25 cellular contexts compared by ENCODE assay signal in the genomic region with DNA sequence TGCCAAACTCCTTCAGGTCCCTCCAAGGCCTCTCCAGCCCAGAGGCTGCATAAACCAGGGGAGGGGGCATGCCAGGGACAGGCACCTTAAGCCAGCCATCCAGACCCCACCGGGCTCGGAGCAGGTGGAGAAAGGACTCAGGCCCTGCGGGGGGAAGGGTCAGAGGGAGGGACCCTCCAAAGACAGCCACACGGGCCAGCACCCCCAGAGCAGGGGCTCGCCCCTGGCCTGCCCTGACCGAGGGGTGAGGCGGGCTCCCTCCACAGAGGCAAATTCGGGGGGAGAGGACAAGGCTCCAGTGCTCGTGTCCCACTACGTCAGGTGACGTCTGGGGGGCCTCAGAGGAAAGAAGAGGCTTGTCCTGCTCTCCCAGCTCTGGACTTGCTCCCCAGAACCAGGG. TPM values are rescaled to one million over a fixed set of nuclear protein-coding genes. Genes with fewer than 3 reads are reported as not detected.
DNase-seq lines count a peak whose midpoint lies in the region; ATAC-seq and TF ChIP-seq lines count a peak whose summit lies in the region.
"Had no signal": no experiment of that assay in that cellular context is flagged by ENCODE, and none has a peak within 500 bp of the region (broad histone marks: within the 10 kb centered on the region; RNA-seq: fewer than 3 reads in every experiment).

No MANE protein-coding gene starts in this region.

- ATAC-seq in stimulated activated naive CD8-positive, alpha-beta T cell treated with anti-CD3 and anti-CD28 coated beads, Interleukin-15, amount 100 ng/mL, for 72 hours: peak; percentile 18
- no peak for ATAC-seq in stimulated activated naive CD8-positive, alpha-beta T cell treated with anti-CD3 and anti-CD28 coated beads, Interleukin-15, Interleukin-2, amounts not matched to agents 100 U/mL and 50 U/mL, for 24 hours
- ATAC-seq in IMR-90 (ENCODE audit: low read depth) (no peak), gastrocnemius medialis (no peak)
- ATAC-seq: A549, GM12878 had no signal

- TF ChIP-seq RAD21 in IMR-90 (IDR thresholded peaks at IDR 0.05; ENCODE audit: low read length): no peak

- H3K79me1 ChIP-seq in IMR-90 (ENCODE audit: low read depth in 1 of 2, low read length in 2 of 2): no peaks in the 10 kb centered on the region

- H3K4me2 ChIP-seq in IMR-90 (ENCODE audit: low read depth, low read length) (no peak overlapping the region), osteoblast (ENCODE audit: insufficient read depth, low read length) (no peak overlapping the region)
- H3K4me2 ChIP-seq: A549 had no signal

- 20% methylated on average over 1 of the region's 11 CpGs; no CpG with 5 or more reads in 1 of the 2 experiments for WGBS in IMR-90 (ENCODE audit: extremely low coverage in 2 of 2, insufficient read length in 1 of 2), 2 experiments

- no peaks in the 10 kb centered on the region; the same call in 1 of the 2 replicates for H3K9me1 ChIP-seq in IMR-90 (ENCODE audit: insufficient read depth, low read length)

- BruUV-seq in IMR-90 (replicated peaks; lab: Mats Ljungman, UMichigan): no TSS peak

- TF ChIP-seq CTCF in IMR-90 (conservative IDR thresholded peaks at IDR 0.05; ENCODE audit: low read depth, low read length) (no peak), osteoblast (IDR thresholded peaks at IDR 0.05; ENCODE audit: extremely low read depth, low read depth, low read length) (no peak), gastrocnemius medialis (IDR thresholded peaks at IDR 0.05 in 4 of 5, conservative IDR thresholded peaks at IDR 0.05 in 1 of 5) (no peak)

- no peaks in the 10 kb centered on the region for H3K9me3 Mint-ChIP-seq in stimulated activated naive CD8-positive, alpha-beta T cell treated with anti-CD3 and anti-CD28 coated beads, Interleukin-15, amount 100 ng/mL, for 72 hours
- H3K9me3 Mint-ChIP-seq: CD14-positive monocyte; CD4-positive, alpha-beta memory T cell; CD4-positive, CD25-positive, alpha-beta regulatory T cell; CD8-positive, alpha-beta memory T cell had no signal

- H3K4me1 ChIP-seq in IMR-90 (ENCODE audit: control insufficient read depth, insufficient read depth, low read length) (no peaks in the 10 kb centered on the region), osteoblast (ENCODE audit: insufficient read depth, low read length) (no peaks in the 10 kb centered on the region), gastrocnemius medialis (peaks cover 4 to 18% of the 10 kb centered on the region in 2 donors)
- H3K4me1 ChIP-seq: A549 had no signal

- no peak overlapping the region for H2AK5ac ChIP-seq in IMR-90 (ENCODE audit: low read depth, low read length)

- H3K4me3 ChIP-seq in IMR-90 (ENCODE audit: insufficient read depth, low read depth, low read length) (no peak overlapping the region), osteoblast (ENCODE audit: insufficient read depth, low read length) (no peak overlapping the region), gastrocnemius medialis (no peak overlapping the region)
- H3K4me3 ChIP-seq: A549, GM12878 had no signal

- no peak overlapping the region for H4K5ac ChIP-seq in IMR-90 (ENCODE audit: low read depth, low read length)

- no peaks in the 10 kb centered on the region for H3K27me3 Mint-ChIP-seq in stimulated activated naive CD8-positive, alpha-beta T cell treated with anti-CD3 and anti-CD28 coated beads, Interleukin-15, amount 100 ng/mL, for 72 hours
- H3K27me3 Mint-ChIP-seq: B cell had no signal

- H4K91ac ChIP-seq in IMR-90 (ENCODE audit: insufficient read depth, low read depth, low read length): no peak overlapping the region

- H4K8ac ChIP-seq in IMR-90 (ENCODE audit: low read depth in 2 of 2, low read length in 2 of 2): no peak overlapping the region

- CTCF ChIA-PET in IMR-90 (lab: Yijun Ruan, JAX): no interaction called here

- H2BK120ac ChIP-seq in IMR-90 (ENCODE audit: low read depth, low read length): no peak overlapping the region

- H3K9me3 ChIP-seq in IMR-90 (ENCODE audit: control insufficient read depth, insufficient read depth, low read length) (no peaks in the 10 kb centered on the region), osteoblast (ENCODE audit: low read depth, low read length) (no peaks in the 10 kb centered on the region), gastrocnemius medialis (no peaks in the 10 kb centered on the region)
- H3K9me3 ChIP-seq: A549 had no signal

- TF ChIP-seq POLR2A in IMR-90 (IDR thresholded peaks at IDR 0.05; ENCODE audit: low read depth, low read length) (no peak), gastrocnemius medialis (IDR thresholded peaks at IDR 0.05) (no peak)

- dilution Hi-C loops in IMR-90 (cut with HindIII; ENCODE audit: low sequenced_read_pairs, unreplicated experiment): no loop called here

- H4K20me1 ChIP-seq in IMR-90 (ENCODE audit: insufficient read depth, low read length): no peaks in the 10 kb centered on the region
- H4K20me1 ChIP-seq in osteoblast (ENCODE audit: insufficient read depth, low read length): no peaks in the 10 kb centered on the region

- H3K56ac ChIP-seq in IMR-90 (ENCODE audit: extremely low read depth, insufficient read depth, low read length): no peak overlapping the region

- H3K27me3 ChIP-seq in IMR-90 (ENCODE audit: control insufficient read depth, insufficient read depth, low read length) (peaks cover 11% of the 10 kb centered on the region), osteoblast (ENCODE audit: insufficient read depth, low read length) (no peaks in the 10 kb centered on the region), gastrocnemius medialis (peaks cover 0 to 17% (median 0%) of the 10 kb centered on the region in 3 donors)

- H3K18ac ChIP-seq in IMR-90 (ENCODE audit: low read depth, low read length): no peak overlapping the region

- POLR2A ChIA-PET in IMR-90 (lab: Charles Lee; ENCODE audit: unreplicated experiment): no interaction called here

- no peak overlapping the region for H3K14ac ChIP-seq in IMR-90 (replicated peaks; ENCODE audit: low read depth, low read length)

- intact Hi-C loops in IMR-90 (cut with micrococcal nuclease): no loop called here
- intact Hi-C loops in gastrocnemius medialis (cut with DNase I; ENCODE audit: low total_unique reads): no loop called here

- H2BK20ac ChIP-seq in IMR-90 (ENCODE audit: low read depth, low read length): no peak overlapping the region

- H2BK15ac ChIP-seq in IMR-90 (ENCODE audit: low read depth, low read length): no peak overlapping the region

- H3K27ac Mint-ChIP-seq in stimulated activated naive CD8-positive, alpha-beta T cell treated with anti-CD3 and anti-CD28 coated beads, Interleukin-15, amount 100 ng/mL, for 72 hours: no peak overlapping the region
- H3K27ac Mint-ChIP-seq: B cell; CD14-positive monocyte; CD4-positive, alpha-beta memory T cell; CD4-positive, CD25-positive, alpha-beta regulatory T cell; CD8-positive, alpha-beta memory T cell had no signal

- H2AK9ac ChIP-seq in IMR-90 (replicated peaks; ENCODE audit: low read depth, low read length, poor library complexity): no peak overlapping the region

- H2BK5ac ChIP-seq in IMR-90 (ENCODE audit: low read depth, low read length, poor library complexity, severe bottlenecking): no peak overlapping the region

- H3K27ac ChIP-seq in IMR-90 (ENCODE audit: insufficient read depth, low read length): no peak overlapping the region
- no peak overlapping the region for H3K27ac ChIP-seq in osteoblast (ENCODE audit: low read depth, low read length)
- H3K27ac ChIP-seq in gastrocnemius medialis: no peak overlapping the region
- H3K27ac ChIP-seq: 22Rv1, A549 had no signal

- H3K23ac ChIP-seq in IMR-90 (ENCODE audit: low read depth, low read length): no peak overlapping the region

- H3K4me1 Mint-ChIP-seq in stimulated activated naive CD8-positive, alpha-beta T cell treated with anti-CD3 and anti-CD28 coated beads, Interleukin-15, amount 100 ng/mL, for 72 hours: peaks cover 16% of the 10 kb centered on the region

- H2AFZ ChIP-seq in IMR-90 (replicated peaks; ENCODE audit: low read length, poor library complexity): peak overlapping the region; percentile 33
- H2AFZ ChIP-seq in osteoblast (ENCODE audit: low read length): no peak overlapping the region

- no peaks in the 10 kb centered on the region for H3K79me2 ChIP-seq in osteoblast (ENCODE audit: insufficient read depth, low read length)

- in situ Hi-C loops in IMR-90 (cut with MboI; ENCODE audit: low sequenced_read_pairs): no loop called here
- in situ Hi-C loops in gastrocnemius medialis (cut with MboI; ENCODE audit: low sequenced_read_pairs in 4 of 4): no loop called here

- no peak overlapping the region for H3K4ac ChIP-seq in IMR-90 (ENCODE audit: low read depth, low read length)

- no peaks in the 10 kb centered on the region for H3K36me3 ChIP-seq in IMR-90 (ENCODE audit: control insufficient read depth, insufficient read depth, low read length)
- H3K36me3 ChIP-seq in osteoblast (ENCODE audit: insufficient read depth, low read length): no peaks in the 10 kb centered on the region
- no peaks in the 10 kb centered on the region for H3K36me3 ChIP-seq in gastrocnemius medialis

- no peak overlapping the region for H3K9ac ChIP-seq in IMR-90 (ENCODE audit: low read depth, low read length)

- DNase-seq in stimulated activated naive CD8-positive, alpha-beta T cell treated with anti-CD3 and anti-CD28 coated beads, Interleukin-15, amount 100 ng/mL, for 72 hours: no peak
- no peak for DNase-seq in stimulated activated naive CD8-positive, alpha-beta T cell treated with anti-CD3 and anti-CD28 coated beads, Interleukin-15, Interleukin-2, amounts not matched to agents 100 U/mL and 50 U/mL, for 24 hours
- no peak for DNase-seq in IMR-90
- peak; percentile 86 for DNase-seq in osteoblast (ENCODE audit: insufficient read length, low spot score, missing footprints)
- DNase-seq in gastrocnemius medialis: no peak
- no peak for DNase-seq in NCI-H1436 (lab: John Stamatoyannopoulos, UW)
- DNase-seq: AML-193; C1 segment of cervical spinal cord; CD4-positive, alpha-beta memory T cell; CD4-positive, CD25-positive, alpha-beta regulatory T cell; CD8-positive, alpha-beta memory T cell; COR-L47; DMS 273 treated with DMSO at 0.1 percent for 48 hours; DMS153; DMS53; DMS79; DND-41; EL; GDM1 had no signal

- H3K4me3 Mint-ChIP-seq in stimulated activated naive CD8-positive, alpha-beta T cell treated with anti-CD3 and anti-CD28 coated beads, Interleukin-15, amount 100 ng/mL, for 72 hours: no peak overlapping the region
- H3K4me3 Mint-ChIP-seq: B cell; CD14-positive monocyte; CD4-positive, alpha-beta memory T cell; CD4-positive, CD25-positive, alpha-beta regulatory T cell; CD8-positive, alpha-beta memory T cell had no signal

RNA-seq across cellular contexts. Expression of gene MEGF6, which starts 8.2 kb away (rescaled TPM):
- total RNA-seq in IMR-90 (2012; rRNA removed) (0.56 and 0.72 TPM in 2 replicates), osteoblast (61.9 and 85.4 TPM in 2 replicates), gastrocnemius medialis (1 to 10 TPM; 1.9 to 5.7 (median 4.9) TPM)
- polyA plus RNA-seq in IMR-90 (2012; rRNA removed): 4.1 and 5.4 TPM in 2 replicates
- polyA plus RNA-seq in IMR-90 (2012; cell fraction: cytosol; rRNA removed): 3.4 and 5.5 TPM in 2 replicates
- 18.4 and 59.0 TPM in 2 replicates for polyA plus RNA-seq in IMR-90 (2012; cell fraction: nucleus; rRNA removed; ENCODE audit: low replicate concordance)

RNA-seq across cellular contexts. Expression of gene TPRG1L, which starts 21.7 kb away (rescaled TPM):
- total RNA-seq in IMR-90 (2012; rRNA removed) (25.3 and 25.6 TPM in 2 replicates), osteoblast (30.9 and 35.8 TPM in 2 replicates), gastrocnemius medialis (10 to 100 TPM; 25.3 to 38.7 (median 30.0) TPM)
- 38.1 and 39.5 TPM in 2 replicates for polyA plus RNA-seq in IMR-90 (2012; rRNA removed)
- polyA plus RNA-seq in IMR-90 (2012; cell fraction: cytosol; rRNA removed): 33.5 and 37.2 TPM in 2 replicates
- polyA plus RNA-seq in IMR-90 (2012; cell fraction: nucleus; rRNA removed; ENCODE audit: low replicate concordance): 11.6 and 15.3 TPM in 2 replicates

RNA-seq across cellular contexts. Expression of gene WRAP73, which starts 46.7 kb away (rescaled TPM):
- total RNA-seq in IMR-90 (2012; rRNA removed): 9.2 and 10.8 TPM in 2 replicates
- polyA plus RNA-seq in IMR-90 (2012; rRNA removed): 23.6 and 24.4 TPM in 2 replicates
- polyA plus RNA-seq in IMR-90 (2012; cell fraction: cytosol; rRNA removed): 14.9 and 26.0 TPM in 2 replicates
- 70.7 and 108 TPM in 2 replicates for polyA plus RNA-seq in IMR-90 (2012; cell fraction: nucleus; rRNA removed; ENCODE audit: low replicate concordance)
- total RNA-seq in osteoblast: 9.8 and 12.4 TPM in 2 replicates
- total RNA-seq in gastrocnemius medialis: 10 to 100 TPM; 12.7 to 16.1 (median 14.2) TPM

RNA-seq across cellular contexts. Expression of gene TP73, which starts 49.2 kb away (rescaled TPM):
- total RNA-seq in IMR-90 (2012; rRNA removed) (not detected in 2 replicates), osteoblast (not detected in 2 replicates), gastrocnemius medialis (under 1 TPM in 1 of 4 donors, not detected in 3; 0.07 TPM)
- 0.10 TPM in 1 of 2 replicates, not detected in the other for polyA plus RNA-seq in IMR-90 (2012; rRNA removed)
- 0.03 TPM in 1 of 2 replicates, not detected in the other for polyA plus RNA-seq in IMR-90 (2012; cell fraction: cytosol; rRNA removed)
- polyA plus RNA-seq in IMR-90 (2012; cell fraction: nucleus; rRNA removed; ENCODE audit: low replicate concordance): 0.10 and 0.16 TPM in 2 replicates
- total RNA-seq: CD4-positive, CD25-positive, alpha-beta regulatory T cell had no signal
- polyA plus RNA-seq: BJ had no signal
